ENCODE assay signal across 12 cellular contexts in the genomic region with DNA sequence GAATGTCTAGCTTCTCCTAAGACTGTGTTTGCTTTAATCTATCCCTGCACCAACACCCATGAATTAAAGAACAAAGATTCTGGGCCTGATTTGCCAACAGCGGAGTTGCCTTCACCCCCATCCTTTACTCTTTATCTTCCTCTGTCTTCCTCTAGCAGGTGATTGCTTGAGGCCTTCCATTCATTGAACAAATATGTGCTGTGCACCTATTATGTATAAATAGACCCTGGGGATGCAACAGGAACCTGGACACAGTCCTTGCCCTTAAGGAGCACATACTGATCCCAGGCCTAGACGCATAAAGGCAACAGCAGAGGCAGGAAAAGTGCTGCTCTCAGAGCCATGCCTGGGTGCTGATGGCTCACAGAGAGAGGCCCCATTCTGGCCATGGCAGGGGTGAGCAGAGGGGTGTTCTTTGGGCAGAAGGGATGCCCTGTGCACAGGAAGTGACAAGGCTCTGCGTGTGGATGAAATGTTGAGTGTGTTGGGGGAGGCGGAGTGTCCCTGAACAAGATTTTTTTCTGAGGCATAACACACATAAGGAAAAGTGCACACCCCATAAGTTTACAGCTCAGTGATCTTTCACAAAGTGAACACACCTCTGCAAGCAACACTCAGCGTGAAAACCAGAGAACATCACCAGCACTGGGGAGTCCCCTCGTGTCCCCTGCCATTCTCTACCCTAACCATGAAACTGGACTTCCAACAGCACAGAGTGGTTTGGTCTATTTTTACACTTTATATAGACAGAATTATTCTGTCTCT.
DNase-seq lines count a peak whose midpoint lies in the region; ATAC-seq lines count a peak whose summit lies in the region.
"Had no signal": no experiment of that assay in that cellular context is flagged by ENCODE, and none has a peak within 500 bp of the region (broad histone marks: within the 10 kb centered on the region; RNA-seq: fewer than 3 reads in every experiment).

No MANE protein-coding gene starts in this region.

- no peaks in the 10 kb centered on the region for H3K4me1 Mint-ChIP-seq in activated CD4-positive, alpha-beta memory T cell treated with anti-CD3 and anti-CD28 coated beads for 36 hours (ENCODE audit: low read depth)

- H3K27me3 Mint-ChIP-seq in activated CD4-positive, alpha-beta memory T cell treated with anti-CD3 and anti-CD28 coated beads for 36 hours: peaks cover 20% of the 10 kb centered on the region

- CTCF ChIA-PET in activated CD4-positive, alpha-beta memory T cell treated with anti-CD3 and anti-CD28 coated beads for 36 hours (lab: Charles Lee): no interaction called here

- H3K4me3 Mint-ChIP-seq in activated CD4-positive, alpha-beta memory T cell treated with anti-CD3 and anti-CD28 coated beads for 36 hours: no peak overlapping the region

- POLR2A ChIA-PET in activated CD4-positive, alpha-beta memory T cell treated with anti-CD3 and anti-CD28 coated beads for 36 hours (lab: Charles Lee): no interaction called here

- no peaks in the 10 kb centered on the region for H3K36me3 Mint-ChIP-seq in activated CD4-positive, alpha-beta memory T cell treated with anti-CD3 and anti-CD28 coated beads for 36 hours
- H3K36me3 Mint-ChIP-seq: activated naive CD4-positive, alpha-beta T cell treated with anti-CD3 and anti-CD28 coated beads, Interleukin-2, amount 50 U/mL, for 72 hours had no signal

- intact Hi-C loops in cardiac septum (cut with DNase I): no loop called here
- intact Hi-C loops in Right ventricle myocardium inferior (cut with DNase I): no loop called here
- intact Hi-C loops in activated CD4-positive, alpha-beta memory T cell treated with anti-CD3 and anti-CD28 coated beads for 36 hours (cut with micrococcal nuclease): no loop called here

- ATAC-seq in Right ventricle myocardium inferior (no peak), GM21786 (IDR thresholded peaks at IDR 0.05; ENCODE audit: unreplicated experiment) (peak; percentile 71), HG03432 (IDR thresholded peaks at IDR 0.05; ENCODE audit: unreplicated experiment) (peak; percentile 71)
- ATAC-seq: activated naive CD4-positive, alpha-beta T cell treated with anti-CD3 and anti-CD28 coated beads, Interleukin-2, amount 50 U/mL, for 72 hours; left lobe of liver had no signal

- DNase-seq in cardiac septum (ENCODE audit: low spot score) (peak; percentile 51), Right ventricle myocardium inferior (ENCODE audit: missing footprints) (no peak), CD1c-positive myeloid dendritic cell (ENCODE audit: extremely low spot score) (no peak), A172 (ENCODE audit: low spot score) (no peak), COR-L47 (lab: John Stamatoyannopoulos, UW) (no peak)
- no peak for DNase-seq in activated CD4-positive, alpha-beta memory T cell treated with anti-CD3 and anti-CD28 coated beads for 36 hours
- DNase-seq: HCEC 1CT, NCI-H1048 had no signal

- no peaks in the 10 kb centered on the region for H3K9me3 Mint-ChIP-seq in activated CD4-positive, alpha-beta memory T cell treated with anti-CD3 and anti-CD28 coated beads for 36 hours
- H3K9me3 Mint-ChIP-seq: activated naive CD4-positive, alpha-beta T cell treated with anti-CD3 and anti-CD28 coated beads, Interleukin-2, amount 50 U/mL, for 72 hours had no signal

- H3K27ac Mint-ChIP-seq in activated CD4-positive, alpha-beta memory T cell treated with anti-CD3 and anti-CD28 coated beads for 36 hours: no peak overlapping the region
- H3K27ac Mint-ChIP-seq: activated naive CD4-positive, alpha-beta T cell treated with anti-CD3 and anti-CD28 coated beads, Interleukin-2, amount 50 U/mL, for 72 hours had no signal
